ENCODE assay signal across 1 cellular context in the genomic region with DNA sequence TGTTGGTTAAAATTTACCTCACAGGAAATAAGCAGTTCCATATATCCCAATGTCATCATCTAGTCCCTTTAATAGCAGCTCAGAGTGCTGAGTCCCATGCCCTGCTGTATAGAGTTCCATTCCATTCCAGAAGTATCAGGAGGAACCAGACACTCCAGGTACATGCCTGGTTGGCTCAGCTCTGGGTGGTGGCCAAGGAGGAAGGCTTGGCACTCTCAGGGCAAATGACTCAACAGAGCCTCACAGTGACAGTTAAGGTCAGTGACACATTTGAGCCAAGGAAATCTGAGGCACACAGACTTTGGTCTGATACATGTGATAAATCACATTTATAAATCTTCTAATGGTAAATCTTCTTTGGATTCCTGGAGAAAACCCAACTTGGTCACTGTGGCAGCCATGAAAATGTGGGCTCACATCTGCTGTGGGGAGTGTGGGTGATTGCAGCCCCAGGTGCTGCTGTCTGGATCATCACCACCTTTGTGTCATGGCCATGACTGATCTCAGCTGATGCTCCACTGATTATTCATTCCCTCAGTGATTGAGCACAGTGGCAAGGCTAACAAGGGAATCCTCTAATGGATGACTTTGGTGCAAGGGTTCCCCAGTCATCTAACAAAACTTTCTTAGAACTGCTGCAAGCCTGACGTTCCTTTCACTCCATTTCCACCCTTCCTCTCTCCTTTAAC.
TF ChIP-seq lines count a peak whose summit lies in the region.

No MANE protein-coding gene starts in this region.

TF ChIP-seq in IMR-90, 13 proteins besides CTCF, POLR2A, EP300 and RAD21 (continued from another document):
- no peak for TF ChIP-seq FOS (IDR thresholded peaks at IDR 0.05; ENCODE audit: low read depth, low read length)
